In the genomic region with DNA sequence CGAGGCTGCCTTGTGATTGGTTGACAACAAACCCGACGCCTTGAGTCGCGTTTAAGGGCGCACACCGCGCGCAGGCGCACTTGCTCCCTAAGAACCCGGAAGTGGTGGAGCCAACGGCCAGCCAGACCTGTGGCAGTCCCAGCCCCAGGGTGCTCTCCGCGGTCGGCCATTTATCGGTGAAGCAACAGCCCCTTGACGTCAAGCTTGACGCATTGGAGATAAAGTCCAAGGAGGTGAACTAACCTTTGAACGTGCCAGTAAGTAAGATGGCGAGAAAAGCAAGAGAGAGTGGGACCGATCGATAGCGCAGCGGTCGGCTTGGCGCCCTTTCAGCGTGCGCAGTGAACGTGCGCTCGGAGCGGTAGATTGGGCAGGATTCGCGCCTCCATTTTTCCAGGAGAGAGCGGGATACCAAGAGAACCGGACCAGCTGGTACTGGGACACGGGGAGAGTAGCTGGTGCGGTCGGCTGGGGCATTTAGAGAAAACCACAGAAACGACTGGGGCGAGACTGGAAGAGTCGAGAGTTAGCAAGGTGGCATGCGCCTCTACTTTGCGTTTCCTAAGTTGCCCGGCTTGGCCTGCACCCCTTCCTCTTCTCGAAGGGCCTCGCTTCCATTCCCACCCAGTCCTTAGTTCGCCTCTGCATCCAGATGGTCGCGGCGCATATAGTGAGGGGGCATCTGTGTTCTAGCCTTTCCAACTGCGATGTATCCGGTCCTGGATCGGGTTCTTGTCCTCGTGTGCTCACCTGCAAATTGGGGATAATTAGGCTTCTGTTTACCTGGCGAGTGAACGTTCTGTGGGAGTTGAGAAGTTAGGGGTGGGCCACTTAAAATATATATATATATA, we compare ENCODE assay signal across 8 cellular contexts. TPM values are rescaled to one million over a fixed set of nuclear protein-coding genes. Genes with fewer than 3 reads are reported as not detected.
DNase-seq lines count a peak whose midpoint lies in the region; ATAC-seq and TF ChIP-seq lines count a peak whose summit lies in the region.

A gene (plus strand): TSS at position 364 of the 851 bp plus-strand sequence. CDS start 2,908 bp downstream, outside the sequence.

- no peaks in the 10 kb centered on the region for H3K9me3 ChIP-seq in esophagus (ENCODE audit: control insufficient read depth in 2 of 2, insufficient read depth in 1 of 2, low read depth in 1 of 2, low read length in 1 of 2)
- no peaks in the 10 kb centered on the region for H3K9me3 ChIP-seq in mucosa of stomach (ENCODE audit: control insufficient read depth, low read length)

- H3K36me3 Mint-ChIP-seq in activated T-cell treated with anti-CD3 and anti-CD28 coated beads, Interleukin-2, amount 50 U/mL, for 24 hours (ENCODE audit: low read depth): peaks cover 56% of the 10 kb centered on the region

- in situ Hi-C loops in KBM-7 (cut with MboI; ENCODE audit: low pct_unique_long_range_greater_than_20kb, low sequenced_read_pairs): no loop called here

- ATAC-seq in GM21717 (IDR thresholded peaks at IDR 0.05; ENCODE audit: unreplicated experiment): peak; percentile 93

- H3K9me3 Mint-ChIP-seq in activated T-cell treated with anti-CD3 and anti-CD28 coated beads, Interleukin-2, amount 50 U/mL, for 24 hours: no peaks in the 10 kb centered on the region

- WGBS in esophagus, 2 donors: 0 to 1% methylated on average over 57 of the region's 57 CpGs

- H3K4me3 ChIP-seq in esophagus (ENCODE audit: low read depth in 1 of 2, low read length in 2 of 2) (peak within 1 kb of the TSS; percentile 87 to 96), mucosa of stomach (ENCODE audit: low read length) (peak within 1 kb of the TSS; percentile 77)

- H3K27ac Mint-ChIP-seq in activated T-cell treated with anti-CD3 and anti-CD28 coated beads, Interleukin-2, amount 50 U/mL, for 24 hours: no peak within 1 kb of the TSS

- DNase-seq in DMS153 (lab: John Stamatoyannopoulos, UW) (peak; percentile 94), KBM-7 (peak; percentile 99)
- DNase-seq in activated T-cell treated with anti-CD3 and anti-CD28 coated beads, Interleukin-2, amount 50 U/mL, for 24 hours: peak; percentile 99
- DNase-seq in stimulated activated CD8-positive, alpha-beta memory T cell treated with anti-CD3 and anti-CD28 coated beads, Interleukin-7, amount 100 ng/mL, for 24 hours (ENCODE audit: low read depth): peak; percentile 99

- H3K4me3 Mint-ChIP-seq in activated T-cell treated with anti-CD3 and anti-CD28 coated beads, Interleukin-2, amount 50 U/mL, for 24 hours: no peak within 1 kb of the TSS

- peaks cover 34% of the 10 kb centered on the region for H3K4me1 Mint-ChIP-seq in activated T-cell treated with anti-CD3 and anti-CD28 coated beads, Interleukin-2, amount 50 U/mL, for 24 hours (ENCODE audit: low read depth)

- H3K36me3 ChIP-seq in esophagus (ENCODE audit: control insufficient read depth in 2 of 2, insufficient read depth in 2 of 2, low read length in 1 of 2): peaks cover 7 to 11% of the 10 kb centered on the region in 2 donors
- H3K36me3 ChIP-seq in mucosa of stomach (ENCODE audit: control insufficient read depth, insufficient read depth, low read length): peaks cover 4% of the 10 kb centered on the region

- H3K4me1 ChIP-seq in esophagus (ENCODE audit: control insufficient read depth in 2 of 2, insufficient read depth in 2 of 2, low read length in 1 of 2): peaks cover 0 to 2% of the 10 kb centered on the region in 2 donors
- peaks cover 7% of the 10 kb centered on the region for H3K4me1 ChIP-seq in mucosa of stomach (ENCODE audit: control insufficient read depth, insufficient read depth, low read length)

- H3K27me3 ChIP-seq in esophagus (ENCODE audit: control insufficient read depth in 1 of 2, insufficient read depth in 2 of 2, low read length in 2 of 2): no peaks in the 10 kb centered on the region
- H3K27me3 ChIP-seq in mucosa of stomach (ENCODE audit: control insufficient read depth, insufficient read depth, low read length): no peaks in the 10 kb centered on the region

- peak within 1 kb of the TSS; percentile 92 for H3K9ac ChIP-seq in mucosa of stomach (ENCODE audit: low read length)

- H3K27me3 Mint-ChIP-seq in activated T-cell treated with anti-CD3 and anti-CD28 coated beads, Interleukin-2, amount 50 U/mL, for 24 hours: no peaks in the 10 kb centered on the region

- H3K27ac ChIP-seq in esophagus (ENCODE audit: low read depth in 2 of 2, low read length in 1 of 2): peak within 1 kb of the TSS; percentile 89 to 98

TF ChIP-seq in PFSK-1, 5 proteins besides CTCF, POLR2A, EP300 and RAD21:
- peak; percentile 77; the same call in 1 of the 2 replicates for TF ChIP-seq TAF1 (IDR thresholded peaks at IDR 0.05; ENCODE audit: borderline replicate concordance, insufficient read depth, low read length)
- TF ChIP-seq POLR2AphosphoS5 (IDR thresholded peaks at IDR 0.05; ENCODE audit: low read depth, low read length): peak; percentile 50; the same call in 1 of the 2 replicates
- peak; percentile 62 for TF ChIP-seq FOXP2 (optimal IDR thresholded peaks at IDR 0.05; ENCODE audit: borderline replicate concordance, extremely low read depth, extremely low read length, insufficient read depth)
- TF ChIP-seq SIN3A (IDR thresholded peaks at IDR 0.05; ENCODE audit: borderline replicate concordance, insufficient read depth, low read length): no peak
- TF ChIP-seq, protein P1, sequence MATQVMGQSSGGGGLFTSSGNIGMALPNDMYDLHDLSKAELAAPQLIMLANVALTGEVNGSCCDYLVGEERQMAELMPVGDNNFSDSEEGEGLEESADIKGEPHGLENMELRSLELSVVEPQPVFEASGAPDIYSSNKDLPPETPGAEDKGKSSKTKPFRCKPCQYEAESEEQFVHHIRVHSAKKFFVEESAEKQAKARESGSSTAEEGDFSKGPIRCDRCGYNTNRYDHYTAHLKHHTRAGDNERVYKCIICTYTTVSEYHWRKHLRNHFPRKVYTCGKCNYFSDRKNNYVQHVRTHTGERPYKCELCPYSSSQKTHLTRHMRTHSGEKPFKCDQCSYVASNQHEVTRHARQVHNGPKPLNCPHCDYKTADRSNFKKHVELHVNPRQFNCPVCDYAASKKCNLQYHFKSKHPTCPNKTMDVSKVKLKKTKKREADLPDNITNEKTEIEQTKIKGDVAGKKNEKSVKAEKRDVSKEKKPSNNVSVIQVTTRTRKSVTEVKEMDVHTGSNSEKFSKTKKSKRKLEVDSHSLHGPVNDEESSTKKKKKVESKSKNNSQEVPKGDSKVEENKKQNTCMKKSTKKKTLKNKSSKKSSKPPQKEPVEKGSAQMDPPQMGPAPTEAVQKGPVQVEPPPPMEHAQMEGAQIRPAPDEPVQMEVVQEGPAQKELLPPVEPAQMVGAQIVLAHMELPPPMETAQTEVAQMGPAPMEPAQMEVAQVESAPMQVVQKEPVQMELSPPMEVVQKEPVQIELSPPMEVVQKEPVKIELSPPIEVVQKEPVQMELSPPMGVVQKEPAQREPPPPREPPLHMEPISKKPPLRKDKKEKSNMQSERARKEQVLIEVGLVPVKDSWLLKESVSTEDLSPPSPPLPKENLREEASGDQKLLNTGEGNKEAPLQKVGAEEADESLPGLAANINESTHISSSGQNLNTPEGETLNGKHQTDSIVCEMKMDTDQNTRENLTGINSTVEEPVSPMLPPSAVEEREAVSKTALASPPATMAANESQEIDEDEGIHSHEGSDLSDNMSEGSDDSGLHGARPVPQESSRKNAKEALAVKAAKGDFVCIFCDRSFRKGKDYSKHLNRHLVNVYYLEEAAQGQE (IDR thresholded peaks at IDR 0.05; ENCODE audit: insufficient read depth in 1 of 2, low read depth in 2 of 2, low read length in 2 of 2): peak in 1 of 2 experiments; percentile 9; a peak in 1 of 4 replicates

RNA-seq across cellular contexts. Expression of the gene that starts here (rescaled TPM):
- 23.8 TPM for polyA plus RNA-seq in PFSK-1 (2012; ENCODE audit: insufficient read length, low read depth)
- polyA plus RNA-seq in esophagus: 10 to 100 TPM in 1 of 2 donors, 1 to 10 TPM in 1; 3.8 to 13.2 TPM

Comparison
In these comparisons a context has a peak if more than half of its experiments do, and no peak if none do; other contexts are left out.
1. Peak in every context shown above with its lines: DNase-seq, ATAC-seq, H3K4me3 ChIP-seq and H3K27ac ChIP-seq.